ENCODE assay signal across 14 cellular contexts in genomic region chr19:51417807-51418152, GRCh38. TPM values are rescaled to one million over a fixed set of nuclear protein-coding genes. Genes with fewer than 3 reads are reported as not detected.
DNase-seq lines count a peak whose midpoint lies in the region; ATAC-seq and TF ChIP-seq lines count a peak whose summit lies in the region.
"Had no signal": no experiment of that assay in that cellular context is flagged by ENCODE, and none has a peak within 500 bp of the region (broad histone marks: within the 10 kb centered on the region; RNA-seq: fewer than 3 reads in every experiment).

No MANE protein-coding gene starts in this region.

- H4K20me1 ChIP-seq in BLaER1 treated with 17β-estradiol and CSF1 and Interleukin-3, amounts not matched to agents 10 nM and 100 nM = peaks cover 0 to 5% (median 0%) of the 10 kb centered on the region in 11 experiments; a peak in 1 of 22 replicates

- peak overlapping the region; percentile 71 for H3K27ac Mint-ChIP-seq in activated T-helper 2 cell treated with anti-CD3 and anti-CD28 coated beads, Interferon-gamma antibody, Interleukin-2, Interleukin-4, amounts not matched to agents 10 μg/mL and 5 μg/mL and 100 μg/mL, durations not matched to agents 14 hours and 24 hours and 36 hours
- H3K27ac Mint-ChIP-seq in HFFc6 = no peak overlapping the region
- H3K27ac Mint-ChIP-seq in activated naive CD4-positive, alpha-beta T cell treated with anti-CD3 and anti-CD28 coated beads for 36 hours = no peak overlapping the region

- DNase-seq in activated T-helper 2 cell treated with anti-CD3 and anti-CD28 coated beads, Interferon-gamma antibody, Interleukin-2, Interleukin-4, amounts not matched to agents 10 μg/mL and 5 μg/mL and 100 μg/mL, durations not matched to agents 14 hours and 24 hours and 36 hours (ENCODE audit: low spot score) = no peak
- DNase-seq in HFFc6 (no peak), DMS153 (lab: John Stamatoyannopoulos, UW) (no peak), HuH-7 (ENCODE audit: low spot score) (no peak)
- no peak for DNase-seq in activated naive CD4-positive, alpha-beta T cell treated with anti-CD3 and anti-CD28 coated beads for 36 hours
- DNase-seq: activated T-cell treated with anti-CD3 and anti-CD28 coated beads, Interleukin-2, amount 50 U/mL, for 1 hour; GOT3; NCI-H187 treated with DMSO at 0.1 percent for 48 hours; T1000 had no signal

- peaks cover 27% of the 10 kb centered on the region for H3K4me1 Mint-ChIP-seq in activated T-helper 2 cell treated with anti-CD3 and anti-CD28 coated beads, Interferon-gamma antibody, Interleukin-2, Interleukin-4, amounts not matched to agents 10 μg/mL and 5 μg/mL and 100 μg/mL, durations not matched to agents 14 hours and 24 hours and 36 hours (ENCODE audit: low read depth)
- no peaks in the 10 kb centered on the region for H3K4me1 Mint-ChIP-seq in HFFc6 (ENCODE audit: low read depth)
- H3K4me1 Mint-ChIP-seq in activated naive CD4-positive, alpha-beta T cell treated with anti-CD3 and anti-CD28 coated beads for 36 hours (ENCODE audit: low read depth) = peaks cover 11% of the 10 kb centered on the region

- H3K9me3 Mint-ChIP-seq in activated T-helper 2 cell treated with anti-CD3 and anti-CD28 coated beads, Interferon-gamma antibody, Interleukin-2, Interleukin-4, amounts not matched to agents 10 μg/mL and 5 μg/mL and 100 μg/mL, durations not matched to agents 14 hours and 24 hours and 36 hours = no peaks in the 10 kb centered on the region
- no peaks in the 10 kb centered on the region; the same call in 1 of the 2 replicates for H3K9me3 Mint-ChIP-seq in HFFc6
- no peaks in the 10 kb centered on the region for H3K9me3 Mint-ChIP-seq in activated naive CD4-positive, alpha-beta T cell treated with anti-CD3 and anti-CD28 coated beads for 36 hours

- peaks cover 41 to 68% (median 62%) of the 10 kb centered on the region in 10 experiments for H3K4me1 ChIP-seq in BLaER1 treated with 17β-estradiol and CSF1 and Interleukin-3, amounts not matched to agents 10 nM and 100 nM

- peaks cover 0 to 13% (median 6%) of the 10 kb centered on the region in 11 experiments; a peak in 11 of 22 replicates for H3K27me3 ChIP-seq in BLaER1 treated with 17β-estradiol and CSF1 and Interleukin-3, amounts not matched to agents 10 nM and 100 nM

- peak overlapping the region in 7 of 10 experiments; percentile 52 to 67 (median 54); a peak in 7 of 20 replicates for H3K4me3 ChIP-seq in BLaER1 treated with 17β-estradiol and CSF1 and Interleukin-3, amounts not matched to agents 10 nM and 100 nM

- H3K27me3 Mint-ChIP-seq in activated T-helper 2 cell treated with anti-CD3 and anti-CD28 coated beads, Interferon-gamma antibody, Interleukin-2, Interleukin-4, amounts not matched to agents 10 μg/mL and 5 μg/mL and 100 μg/mL, durations not matched to agents 14 hours and 24 hours and 36 hours (ENCODE audit: low read depth) = no peaks in the 10 kb centered on the region
- H3K27me3 Mint-ChIP-seq in HFFc6 (ENCODE audit: insufficient read depth) = peaks cover 5% of the 10 kb centered on the region
- H3K27me3 Mint-ChIP-seq in activated naive CD4-positive, alpha-beta T cell treated with anti-CD3 and anti-CD28 coated beads for 36 hours (ENCODE audit: low read depth) = peaks cover 27% of the 10 kb centered on the region

- peak overlapping the region; percentile 70 to 88 (median 82); a peak in 21 of 22 replicates for H3K27ac ChIP-seq in BLaER1 treated with 17β-estradiol and CSF1 and Interleukin-3, amounts not matched to agents 10 nM and 100 nM
- H3K27ac ChIP-seq: parathyroid adenoma had no signal

- peaks cover 0 to 27% (median 13%) of the 10 kb centered on the region in 11 experiments; a peak in 10 of 22 replicates for H3K36me3 ChIP-seq in BLaER1 treated with 17β-estradiol and CSF1 and Interleukin-3, amounts not matched to agents 10 nM and 100 nM

- no peaks in the 10 kb centered on the region for H3K36me3 Mint-ChIP-seq in activated T-helper 2 cell treated with anti-CD3 and anti-CD28 coated beads, Interferon-gamma antibody, Interleukin-2, Interleukin-4, amounts not matched to agents 10 μg/mL and 5 μg/mL and 100 μg/mL, durations not matched to agents 14 hours and 24 hours and 36 hours (ENCODE audit: low read depth)
- H3K36me3 Mint-ChIP-seq in HFFc6 (ENCODE audit: low read depth) = no peaks in the 10 kb centered on the region
- H3K36me3 Mint-ChIP-seq in activated naive CD4-positive, alpha-beta T cell treated with anti-CD3 and anti-CD28 coated beads for 36 hours (ENCODE audit: low read depth) = no peaks in the 10 kb centered on the region

- H3K4me3 Mint-ChIP-seq in activated T-helper 2 cell treated with anti-CD3 and anti-CD28 coated beads, Interferon-gamma antibody, Interleukin-2, Interleukin-4, amounts not matched to agents 10 μg/mL and 5 μg/mL and 100 μg/mL, durations not matched to agents 14 hours and 24 hours and 36 hours (ENCODE audit: low read depth) = no peak overlapping the region
- no peak overlapping the region for H3K4me3 Mint-ChIP-seq in HFFc6
- no peak overlapping the region for H3K4me3 Mint-ChIP-seq in activated naive CD4-positive, alpha-beta T cell treated with anti-CD3 and anti-CD28 coated beads for 36 hours

- H3K9ac ChIP-seq in BLaER1 treated with 17β-estradiol and CSF1 and Interleukin-3, amounts not matched to agents 10 nM and 100 nM = peak overlapping the region; percentile 56 to 83 (median 77); a peak in 21 of 22 replicates
- H3K9ac ChIP-seq: parathyroid adenoma had no signal

- H3K9me3 ChIP-seq in BLaER1 treated with 17β-estradiol and CSF1 and Interleukin-3, amounts not matched to agents 10 nM and 100 nM (replicated peaks in 1 of 11) = no peaks in the 10 kb centered on the region

- CTCF ChIA-PET in activated naive CD4-positive, alpha-beta T cell treated with anti-CD3 and anti-CD28 coated beads for 36 hours (lab: Charles Lee) = interaction anchor here (0.5 to 1.8 kb wide), 2 partner anchors 22 to 240 kb away, joined by 3 to 5 read pairs; no protein-coding TSS in a partner anchor

- ATAC-seq in GM19395 (IDR thresholded peaks at IDR 0.05; ENCODE audit: unreplicated experiment) = peak; percentile 47
- ATAC-seq in HG03095 (IDR thresholded peaks at IDR 0.05; ENCODE audit: unreplicated experiment) = peak; percentile 35

- no peak for TF ChIP-seq CTCF in HFFc6 (IDR thresholded peaks at IDR 0.05)

- H3K4me2 ChIP-seq in BLaER1 treated with 17β-estradiol and CSF1 and Interleukin-3, amounts not matched to agents 10 nM and 100 nM = peak overlapping the region; percentile 80 to 98 (median 91)

- intact Hi-C loops in activated T-helper 2 cell treated with anti-CD3 and anti-CD28 coated beads, Interferon-gamma antibody, Interleukin-2, Interleukin-4, amounts not matched to agents 10 μg/mL and 5 μg/mL and 100 μg/mL, durations not matched to agents 14 hours and 24 hours and 36 hours (cut with micrococcal nuclease) = loop anchor here (1.0 to 2.0 kb wide), 4 partner anchors 19 to 55 kb away; no protein-coding TSS in a partner anchor
- intact Hi-C loops in activated naive CD4-positive, alpha-beta T cell treated with anti-CD3 and anti-CD28 coated beads for 36 hours (cut with micrococcal nuclease) = no loop called here

RNA-seq across cellular contexts. Expression of gene SIGLEC10, which starts 0.3 kb away (rescaled TPM):
- 4.0 and 6.6 TPM in 2 replicates for total RNA-seq in activated T-helper 2 cell treated with anti-CD3 and anti-CD28 coated beads, Interferon-gamma antibody, Interleukin-2, Interleukin-4, amounts not matched to agents 10 μg/mL and 5 μg/mL and 100 μg/mL, durations not matched to agents 14 hours and 24 hours and 36 hours
- total RNA-seq in HFFc6 (2021; fragmentation: NEBNext Ultra II Directional; extraction: Animal tissue kit (Norgen Biotek cat#: 25700)) = not detected
- total RNA-seq in activated naive CD4-positive, alpha-beta T cell treated with anti-CD3 and anti-CD28 coated beads for 36 hours = not detected
- total RNA-seq: HT-29 had no signal

RNA-seq across cellular contexts. Expression of gene C19orf84, which starts 27.4 kb away (rescaled TPM):
- total RNA-seq in activated T-helper 2 cell treated with anti-CD3 and anti-CD28 coated beads, Interferon-gamma antibody, Interleukin-2, Interleukin-4, amounts not matched to agents 10 μg/mL and 5 μg/mL and 100 μg/mL, durations not matched to agents 14 hours and 24 hours and 36 hours = 0.14 and 0.27 TPM in 2 replicates
- not detected for total RNA-seq in HFFc6 (2021; fragmentation: NEBNext Ultra II Directional; extraction: Animal tissue kit (Norgen Biotek cat#: 25700))
- not detected for total RNA-seq in activated naive CD4-positive, alpha-beta T cell treated with anti-CD3 and anti-CD28 coated beads for 36 hours
- total RNA-seq: HT-29 had no signal

RNA-seq across cellular contexts. Expression of gene LIM2, which starts 30.0 kb away (rescaled TPM):
- not detected in 2 replicates for total RNA-seq in activated T-helper 2 cell treated with anti-CD3 and anti-CD28 coated beads, Interferon-gamma antibody, Interleukin-2, Interleukin-4, amounts not matched to agents 10 μg/mL and 5 μg/mL and 100 μg/mL, durations not matched to agents 14 hours and 24 hours and 36 hours
- total RNA-seq in HFFc6 (2021; fragmentation: NEBNext Ultra II Directional; extraction: Animal tissue kit (Norgen Biotek cat#: 25700)) = not detected
- not detected for total RNA-seq in activated naive CD4-positive, alpha-beta T cell treated with anti-CD3 and anti-CD28 coated beads for 36 hours
- total RNA-seq: HT-29 had no signal

RNA-seq across cellular contexts. Expression of gene SIGLEC8, which starts 40.5 kb away (rescaled TPM):
- 0.07 and 0.18 TPM in 2 replicates for total RNA-seq in activated T-helper 2 cell treated with anti-CD3 and anti-CD28 coated beads, Interferon-gamma antibody, Interleukin-2, Interleukin-4, amounts not matched to agents 10 μg/mL and 5 μg/mL and 100 μg/mL, durations not matched to agents 14 hours and 24 hours and 36 hours
- not detected for total RNA-seq in HFFc6 (2021; fragmentation: NEBNext Ultra II Directional; extraction: Animal tissue kit (Norgen Biotek cat#: 25700))
- total RNA-seq in activated naive CD4-positive, alpha-beta T cell treated with anti-CD3 and anti-CD28 coated beads for 36 hours = not detected
- total RNA-seq: HT-29 had no signal

RNA-seq across cellular contexts. Expression of gene NKG7, which starts 45.3 kb away (rescaled TPM):
- total RNA-seq in activated T-helper 2 cell treated with anti-CD3 and anti-CD28 coated beads, Interferon-gamma antibody, Interleukin-2, Interleukin-4, amounts not matched to agents 10 μg/mL and 5 μg/mL and 100 μg/mL, durations not matched to agents 14 hours and 24 hours and 36 hours = 332 and 342 TPM in 2 replicates
- not detected for total RNA-seq in HFFc6 (2021; fragmentation: NEBNext Ultra II Directional; extraction: Animal tissue kit (Norgen Biotek cat#: 25700))
- total RNA-seq in activated naive CD4-positive, alpha-beta T cell treated with anti-CD3 and anti-CD28 coated beads for 36 hours = 10 to 100 TPM; 16.3 to 17.5 TPM
- total RNA-seq: HT-29 had no signal
